In genomic region chr3:37912052-37912733, GRCh38 we compare ENCODE assay signal across 20 cellular contexts. TPM values are rescaled to one million over a fixed set of nuclear protein-coding genes. Genes with fewer than 3 reads are reported as not detected.
DNase-seq lines count a peak whose midpoint lies in the region; ATAC-seq, FAIRE-seq and TF ChIP-seq lines count a peak whose summit lies in the region.
"Had no signal": no experiment of that assay in that cellular context is flagged by ENCODE, and none has a peak within 500 bp of the region (broad histone marks: within the 10 kb centered on the region; RNA-seq: fewer than 3 reads in every experiment).

No MANE protein-coding gene starts in this region.

- no peak overlapping the region for H3K23ac ChIP-seq in H1 (ENCODE audit: insufficient read length)

- H3K4ac ChIP-seq in H1 (replicated peaks; ENCODE audit: insufficient read length, low read depth, low read length) = no peak overlapping the region

- no peak overlapping the region for H2BK12ac ChIP-seq in H1 (ENCODE audit: low read depth, low read length)

- H3K4me3 ChIP-seq in GM12864 (ENCODE audit: low read depth, low read length) (no peak overlapping the region), Panc1 (ENCODE audit: low read depth in 2 of 2, low read length in 2 of 2) (no peak overlapping the region), H1 (ENCODE audit: extremely low read depth in 1 of 4, insufficient read depth in 2 of 4, low read depth in 3 of 4, low read length in 4 of 4) (no peak overlapping the region), lung (no peak overlapping the region), body of pancreas (no peak overlapping the region)
- H3K4me3 ChIP-seq: esophagus squamous epithelium had no signal

- no peak overlapping the region for H4K5ac ChIP-seq in H1 (ENCODE audit: insufficient read length, low read depth, low read length)

- H3K4me1 ChIP-seq in Panc1 (ENCODE audit: control insufficient read depth, insufficient read depth, low read length) (no peaks in the 10 kb centered on the region), H1 (replicated peaks in 1 of 4; ENCODE audit: control insufficient read depth in 3 of 4, insufficient read depth in 4 of 4, low read length in 3 of 4) (no peaks in the 10 kb centered on the region), lung (ENCODE audit: control insufficient read depth in 2 of 2, insufficient read depth in 2 of 2, low read length in 2 of 2) (peaks cover 2 to 4% of the 10 kb centered on the region in 2 donors), body of pancreas (peaks cover 15% of the 10 kb centered on the region)

- 0 out of 4 replicates have a peak, but pooled peaks cover 0 to 4% of the 10 kb centered on the region in 2 experiments for H3K79me2 ChIP-seq in H1 (ENCODE audit: control insufficient read depth in 1 of 2, insufficient read depth in 2 of 2, low read length in 2 of 2)

- ATAC-seq in Panc1 = no peak
- ATAC-seq in lung (ENCODE audit: insufficient read depth, low FRiP score) = peak; percentile 53
- no peak for ATAC-seq in body of pancreas
- ATAC-seq: activated CD8-positive, alpha-beta T cell treated with anti-CD3 and anti-CD28 coated beads, Interleukin-2, amount 10 ng/mL, durations not matched to agents 7 days and 5 days had no signal

- no peaks in the 10 kb centered on the region for H3K79me1 ChIP-seq in H1 (ENCODE audit: low read depth, low read length)

- no peak overlapping the region for H2AFZ ChIP-seq in H1 (ENCODE audit: low read length)

- H3K18ac ChIP-seq in H1 (ENCODE audit: extremely low read depth, low read length) = no peak overlapping the region

- no peaks in the 10 kb centered on the region for H3K9me3 ChIP-seq in Panc1 (ENCODE audit: control insufficient read depth, insufficient read depth, low read depth, low read length)
- H3K9me3 ChIP-seq in H1 (ENCODE audit: insufficient read depth in 2 of 2, low read depth in 1 of 2, low read length in 1 of 2) = no peaks in the 10 kb centered on the region
- no peaks in the 10 kb centered on the region for H3K9me3 ChIP-seq in lung (ENCODE audit: control insufficient read depth in 2 of 2, insufficient read depth in 1 of 2, low read length in 1 of 2)
- no peaks in the 10 kb centered on the region for H3K9me3 ChIP-seq in body of pancreas
- H3K9me3 ChIP-seq: esophagus squamous epithelium had no signal

- TF ChIP-seq POLR2A in H1 (IDR thresholded peaks at IDR 0.05; ENCODE audit: control extremely low read depth in 1 of 2, low read depth in 2 of 2, low read length in 2 of 2) (no peak), body of pancreas (IDR thresholded peaks at IDR 0.05) (no peak)

- H4K8ac ChIP-seq in H1 (ENCODE audit: extremely low read depth, insufficient read depth, low read length) = no peak overlapping the region

- CTCF ChIA-PET in Panc1 (lab: Charles Lee) = no interaction called here
- CTCF ChIA-PET in H1 (lab: Charles Lee; ENCODE audit: partially characterized antibody) = interaction anchor here (0.7 to 7.3 kb wide), 11 partner anchors 10 to 57 kb away, joined by 3 to 50 read pairs (median 9); no protein-coding TSS in a partner anchor

- H2BK5ac ChIP-seq in H1 (ENCODE audit: low read depth, low read length) = no peak overlapping the region

- peak; percentile 49 to 57 for TF ChIP-seq RAD21 in H1 (IDR thresholded peaks at IDR 0.05 in 1 of 2, conservative IDR thresholded peaks at IDR 0.05 in 1 of 2; ENCODE audit: low read depth in 2 of 2, low read length in 2 of 2)

- TF ChIP-seq CTCF in GM12864 (IDR thresholded peaks at IDR 0.05; ENCODE audit: low read depth, low read length, missing control alignments) = peak; percentile 19
- peak; percentile 18; the same call in 1 of the 2 replicates for TF ChIP-seq CTCF in Panc1 (IDR thresholded peaks at IDR 0.05)
- TF ChIP-seq CTCF in H1 (IDR thresholded peaks at IDR 0.05; ENCODE audit: control extremely low read depth in 1 of 3, insufficient read depth in 1 of 3, low read depth in 1 of 3, low read length in 3 of 3) = peak; percentile 43 to 65 (median 45)
- no peak for TF ChIP-seq CTCF in lung (IDR thresholded peaks at IDR 0.05; ENCODE audit: control extremely low read depth, extremely low read depth)
- TF ChIP-seq CTCF in body of pancreas (IDR thresholded peaks at IDR 0.05) = no peak

- H3K56ac ChIP-seq in H1 (replicated peaks; ENCODE audit: insufficient read length, low read depth, low read length) = no peak overlapping the region

- in situ Hi-C loops in Panc1 (cut with HindIII; ENCODE audit: low pct_unique_long_range_greater_than_20kb, low sequenced_read_pairs) = no loop called here

- no peak overlapping the region for H2BK15ac ChIP-seq in H1 (ENCODE audit: low read length)

- WGBS in H1 (ENCODE audit: extremely low coverage in 1 of 2, insufficient coverage in 1 of 2, insufficient read length in 1 of 2, insufficient replicate concordance in 2 of 2, low coverage in 1 of 2, low lambda C conversion rate in 2 of 2, missing lambda C conversion rate in 1 of 2), 2 experiments = 81% methylated on average over 9 of the region's 9 CpGs; no CpG with 5 or more reads in 1 of the 2 experiments
- 42 to 60% methylated on average over 9 of the region's 9 CpGs for WGBS in lung, 2 donors
- WGBS in body of pancreas, 2 donors = 66 to 83% methylated on average over 9 of the region's 9 CpGs

- no TSS peak for BruUV-seq in Panc1 (replicated peaks; lab: Mats Ljungman, UMichigan)

- intact Hi-C loops in Panc1 (cut with micrococcal nuclease; ENCODE audit: unreplicated experiment) (no loop called here), body of pancreas (cut with DNase I) (no loop called here)

- H4K20me1 ChIP-seq in H1 (replicated peaks in 1 of 2; ENCODE audit: control insufficient read depth in 1 of 2, insufficient read depth in 2 of 2, low read length in 2 of 2) = peaks cover 0 to 2% of the 10 kb centered on the region in 2 experiments

- no peak for TF ChIP-seq EP300 in H1 (IDR thresholded peaks at IDR 0.05; ENCODE audit: borderline replicate concordance in 1 of 2, low read depth in 2 of 2, low read length in 2 of 2)

- H2BK120ac ChIP-seq in H1 (replicated peaks; ENCODE audit: low read depth, low read length) = no peak overlapping the region

- no peak overlapping the region for H2AK5ac ChIP-seq in H1 (ENCODE audit: low read depth, low read length)

- H4K91ac ChIP-seq in H1 (replicated peaks; ENCODE audit: insufficient read length, low read length) = no peak overlapping the region

- no peak overlapping the region for H3K4me2 ChIP-seq in H1 (ENCODE audit: insufficient read depth in 1 of 2, low read depth in 2 of 2, low read length in 2 of 2)
- H3K4me2 ChIP-seq: KMS-11 had no signal

- DNase-seq in GM12864 (ENCODE audit: low read depth) (no peak), Panc1 (ENCODE audit: low read depth, low spot score) (no peak), H1 (ENCODE audit: low read depth in 1 of 2, low spot score in 2 of 2) (no peak), lung (ENCODE audit: low spot score) (no peak), GDM1 (lab: John Stamatoyannopoulos, UW) (no peak), AML-193 (lab: John Stamatoyannopoulos, UW) (no peak), body of pancreas (no peak)
- no peak for DNase-seq in activated CD4-positive, CD25-positive, alpha-beta regulatory T cell treated with anti-CD3 and anti-CD28 coated beads, Interleukin-2, amount 50 U/mL, for 72 hours
- DNase-seq: activated CD8-positive, alpha-beta T cell treated with anti-CD3 and anti-CD28 coated beads, Interleukin-2, amount 10 ng/mL, durations not matched to agents 7 days and 5 days; activated effector memory CD4-positive, alpha-beta T cell treated with Interleukin-2 at 50 U/mL for 16 hours; central memory CD4-positive, alpha-beta T cell; esophagus squamous epithelium; hypothalamus; midbrain; NCI-H1694 treated with DMSO at 0.1 percent for 48 hours; NCI-H510A treated with DMSO at 0.1 percent for 48 hours; RPMI8226; stimulated activated CD8-positive, alpha-beta memory T cell treated with anti-CD3 and anti-CD28 coated beads, Interleukin-4, amount 100 ng/mL, for 48 hours; T-helper 9 cell had no signal

- H3K27ac ChIP-seq in Panc1 (ENCODE audit: low read length) = no peak overlapping the region
- H3K27ac ChIP-seq in H1 (ENCODE audit: low read depth, low read length) = no peak overlapping the region
- no peak overlapping the region for H3K27ac ChIP-seq in lung (ENCODE audit: low read depth in 1 of 2, low read length in 1 of 2)
- peak overlapping the region in 1 of 4 donors; percentile 67 for H3K27ac ChIP-seq in body of pancreas
- H3K27ac ChIP-seq: KMS-11 had no signal

- H3K14ac ChIP-seq in H1 (ENCODE audit: insufficient read length) = no peak overlapping the region

- H3K36me3 ChIP-seq in Panc1 (ENCODE audit: control insufficient read depth, insufficient read depth, low read length) (no peaks in the 10 kb centered on the region), H1 (ENCODE audit: control insufficient read depth in 2 of 4, insufficient read depth in 4 of 4, low read length in 3 of 4) (no peaks in the 10 kb centered on the region), lung (ENCODE audit: control insufficient read depth in 2 of 2, insufficient read depth in 2 of 2, low read length in 2 of 2) (no peaks in the 10 kb centered on the region), body of pancreas (replicated peaks in 1 of 2; ENCODE audit: insufficient read depth in 1 of 2, low read depth in 2 of 2) (no peaks in the 10 kb centered on the region)

- no peaks in the 10 kb centered on the region for H3K23me2 ChIP-seq in H1 (ENCODE audit: low read depth, low read length)

- H3K27me3 ChIP-seq in Panc1 (ENCODE audit: control insufficient read depth, insufficient read depth, low read length) (no peaks in the 10 kb centered on the region), H1 (replicated peaks in 1 of 4; ENCODE audit: control insufficient read depth in 3 of 4, extremely low read depth in 1 of 4, insufficient read depth in 3 of 4, low read length in 3 of 4) (no peaks in the 10 kb centered on the region), lung (ENCODE audit: control insufficient read depth, insufficient read depth) (no peaks in the 10 kb centered on the region), body of pancreas (no peaks in the 10 kb centered on the region)
- H3K27me3 ChIP-seq: esophagus squamous epithelium had no signal

- POLR2A ChIA-PET in Panc1 (lab: Charles Lee) = no interaction called here
- POLR2A ChIA-PET in H1 (lab: Charles Lee; ENCODE audit: partially characterized antibody) = no interaction called here

- H2BK20ac ChIP-seq in H1 (ENCODE audit: low read length) = no peak overlapping the region

- H3K9ac ChIP-seq in H1 (replicated peaks in 1 of 4; ENCODE audit: extremely low read depth in 1 of 4, low read depth in 3 of 4, low read length in 3 of 4) = no peak overlapping the region
- H3K9ac ChIP-seq: KMS-11 had no signal

- FAIRE-seq in H1 (lab: Jason Lieb, UNC) = no peak

RNA-seq across cellular contexts. Expression of gene CTDSPL, which starts 50.5 kb away (rescaled TPM):
- 16.6 TPM for total RNA-seq in Panc1 (2021; ENCODE audit: unreplicated experiment)
- 14.4 TPM for polyA plus RNA-seq in Panc1 (2012; ENCODE audit: insufficient read length)
- total RNA-seq in H1 (2021; fragmentation: NEBNext Ultra II Directional; extraction: Animal tissue kit (Norgen Biotek cat#: 25700)) = 42.2 and 42.8 TPM in 2 replicates
- 19.6 and 20.3 TPM in 2 replicates for polyA plus RNA-seq in H1 (2011; rRNA removed)
- 22.2 TPM for polyA plus RNA-seq in H1 (2011; cell fraction: cytosol; rRNA removed)
- polyA plus RNA-seq in H1 (2011; cell fraction: nucleus; rRNA removed) = 20.5 TPM
- polyA plus RNA-seq in H1 (2012, experiment 1 of 2) = 25.2 to 32.1 TPM (median 28.0 TPM) in 4 replicates
- 14.3 TPM for polyA plus RNA-seq in H1 (2012, experiment 2 of 2)
- 19.7 TPM for polyA plus RNA-seq in H1 (2013, experiment 1 of 2)
- polyA plus RNA-seq in H1 (2013, experiment 2 of 2) = 20.6 TPM
- 45.2 and 57.2 TPM in 2 replicates for polyA minus RNA-seq in H1 (2011; rRNA and poly(A)+ RNA removed)
- polyA minus RNA-seq in H1 (2011; cell fraction: cytosol; rRNA and poly(A)+ RNA removed) = 26.3 TPM
- 14.2 TPM for polyA minus RNA-seq in H1 (2011; cell fraction: nucleus; rRNA and poly(A)+ RNA removed)
- total RNA-seq in lung = 10 to 100 TPM; 52.8 to 79.1 TPM
- polyA plus RNA-seq in lung = 10 to 100 TPM; 12.5 to 14.2 TPM
- 10 to 100 TPM; 23.6 to 25.4 TPM for total RNA-seq in body of pancreas

Comparison
In these comparisons a context has a peak if more than half of its experiments do, and no peak if none do; other contexts are left out.
1. CTCF ChIP-seq: peak in GM12864 (single experiment), Panc1 (single experiment) and H1 (3 of 3); none in lung (single experiment) and body of pancreas (0 of 7).